9 cellular contexts compared by ENCODE assay signal in genomic region chr9:97895695-97896332, GRCh38. TPM values are rescaled to one million over a fixed set of nuclear protein-coding genes. Genes with fewer than 3 reads are reported as not detected.
A peak's percentile ranks its signal among the peaks of the same experiment; 100 is the strongest.
DNase-seq lines count a peak whose midpoint lies in the region; ATAC-seq and TF ChIP-seq lines count a peak whose summit lies in the region.
"Had no signal": no experiment of that assay in that cellular context is flagged by ENCODE, and none has a peak within 500 bp of the region (broad histone marks: within the 10 kb centered on the region; RNA-seq: fewer than 3 reads in every experiment).

No MANE protein-coding gene starts in this region.

- peak; percentile 25 for TF ChIP-seq CTCF in GM10266 (IDR thresholded peaks at IDR 0.05; ENCODE audit: control insufficient read depth, insufficient read depth, low read depth, missing control alignments)
- TF ChIP-seq CTCF in fibroblast of pulmonary artery (IDR thresholded peaks at IDR 0.05; ENCODE audit: low read length, missing control alignments): peak; percentile 15

- ATAC-seq in GM19397 (IDR thresholded peaks at IDR 0.05; ENCODE audit: unreplicated experiment): no peak

- intact Hi-C loops in posterior vena cava (cut with DNase I): no loop called here

- DNase-seq in AG08395 (ENCODE audit: low spot score) (peak; percentile 27), GM10266 (ENCODE audit: extremely low spot score) (no peak), NCI-H69 (lab: John Stamatoyannopoulos, UW) (peak; percentile 74), fibroblast of pulmonary artery (ENCODE audit: low read depth) (no peak), NCI-H2171 treated with DMSO at 0.1 percent for 48 hours (lab: John Stamatoyannopoulos, UW) (no peak), posterior vena cava (ENCODE audit: low spot score) (no peak)
- DNase-seq in central memory CD4-positive, alpha-beta T cell: no peak

- no peak overlapping the region for H3K4me3 ChIP-seq in fibroblast of pulmonary artery (replicated peaks; ENCODE audit: low read depth, low read length)

RNA-seq across cellular contexts. Expression of gene TRMO, which starts 26.5 kb away (rescaled TPM):
- 1 to 10 TPM; 7.0 to 8.7 TPM for total RNA-seq in posterior vena cava

RNA-seq across cellular contexts. Expression of gene HEMGN, which starts 42.2 kb away (rescaled TPM):
- under 1 TPM; 0.33 to 0.83 TPM for total RNA-seq in posterior vena cava

RNA-seq across cellular contexts. Expression of gene FOXE1, which starts 42.8 kb away (rescaled TPM):
- total RNA-seq in posterior vena cava: not detected
- total RNA-seq: activated CD8-positive, alpha-beta memory T cell treated with anti-CD3 and anti-CD28 coated beads for 36 hours had no signal

Comparison
In these comparisons a context has a peak if more than half of its experiments do, and no peak if none do; other contexts are left out.
1. DNase-seq: peak in AG08395 (single experiment) and NCI-H69 (single experiment); none in GM10266 (single experiment), fibroblast of pulmonary artery (single experiment), central memory CD4-positive, alpha-beta T cell (single experiment), NCI-H2171 treated with DMSO at 0.1 percent for 48 hours (single experiment) and posterior vena cava (single experiment).